Comparison of ENCODE assay signal across 8 cellular contexts in genomic region chr17:81918333-81918669, GRCh38. TPM values are rescaled to one million over a fixed set of nuclear protein-coding genes. Genes with fewer than 3 reads are reported as not detected.
DNase-seq lines count a peak whose midpoint lies in the region; ATAC-seq and TF ChIP-seq lines count a peak whose summit lies in the region.
"Not testable (repeated sequence)": the region's sequence is repeated elsewhere in the genome, so short reads cannot be mapped to it uniquely, and the experiment has no call there.

No MANE protein-coding gene starts in this region.

- intact Hi-C loops in CD4-positive, alpha-beta memory T cell (cut with micrococcal nuclease) = loop anchor here (1.0 to 2.0 kb wide), 2 partner anchors 9 to 58 kb away; partner anchors contain the start of genes MAFG and P4HB
- intact Hi-C loops in naive thymus-derived CD4-positive, alpha-beta T cell (cut with micrococcal nuclease) = loop anchor here (1.0 to 2.0 kb wide), 4 partner anchors 8 to 58 kb away; partner anchors contain the start of genes ALYREF (in 1 of the 2), ANAPC11 (in 1 of the 2), MAFG (in 1 of the 2) and P4HB (in 1 of the 2)

- not testable (repeated sequence) for TF ChIP-seq CTCF in Peyer's patch (IDR thresholded peaks at IDR 0.05); fibroblast of the aortic adventitia (IDR thresholded peaks at IDR 0.05; ENCODE audit: insufficient read depth, low read length)

- peaks cover 28% of the 10 kb centered on the region for H3K36me3 ChIP-seq in CD4-positive, alpha-beta memory T cell (ENCODE audit: insufficient read depth, low read length)
- peaks cover 0 to 49% (median 5%) of the 10 kb centered on the region in 3 donors for H3K36me3 ChIP-seq in Peyer's patch
- peaks cover 12 to 35% (median 16%) of the 10 kb centered on the region in 3 experiments for H3K36me3 ChIP-seq in naive thymus-derived CD4-positive, alpha-beta T cell (ENCODE audit: control insufficient read depth in 2 of 3, insufficient read depth in 3 of 3, low read length in 3 of 3)

- DNase-seq in CD4-positive, alpha-beta memory T cell; Peyer's patch; fibroblast of the aortic adventitia (ENCODE audit: low read depth); naive thymus-derived CD4-positive, alpha-beta T cell; stimulated activated naive CD8-positive, alpha-beta T cell treated with anti-CD3 and anti-CD28 coated beads, Interleukin-15, Interleukin-2, amounts not matched to agents 100 U/mL and 50 U/mL, for 24 hours: not testable (repeated sequence)

- not testable (repeated sequence) for H3K9me3 Mint-ChIP-seq in CD4-positive, alpha-beta memory T cell; activated naive CD8-positive, alpha-beta T cell (ENCODE audit: low read depth); naive thymus-derived CD4-positive, alpha-beta T cell

- not testable (repeated sequence) for H3K9me3 ChIP-seq in CD4-positive, alpha-beta memory T cell (ENCODE audit: control insufficient read depth in 1 of 2, low read length in 2 of 2); Peyer's patch; naive thymus-derived CD4-positive, alpha-beta T cell (ENCODE audit: control insufficient read depth in 2 of 3, low read length in 3 of 3)

- H3K27ac Mint-ChIP-seq in CD4-positive, alpha-beta memory T cell = peak overlapping the region; percentile 77 to 93 (median 89)
- H3K27ac Mint-ChIP-seq in activated naive CD8-positive, alpha-beta T cell = not testable (repeated sequence)
- H3K27ac Mint-ChIP-seq in naive thymus-derived CD4-positive, alpha-beta T cell = peak overlapping the region; percentile 82 to 90 (median 85)

- peak overlapping the region; percentile 64 for H3K27ac ChIP-seq in CD4-positive, alpha-beta memory T cell (ENCODE audit: low read depth, low read length)
- peak overlapping the region; percentile 83 to 97 (median 84) for H3K27ac ChIP-seq in Peyer's patch
- H3K27ac ChIP-seq in naive thymus-derived CD4-positive, alpha-beta T cell (ENCODE audit: low read depth, low read length) = peak overlapping the region; percentile 80

- POLR2A ChIA-PET in CD4-positive, alpha-beta memory T cell (lab: Charles Lee; ENCODE audit: partially characterized antibody) = interaction anchor here (1.5 to 2.8 kb wide), 3 partner anchors 9 to 47 kb away, joined by 4 to 33 read pairs (median 23); partner anchors contain the start of genes ARHGDIA, MAFG and NPB
- POLR2A ChIA-PET in naive thymus-derived CD4-positive, alpha-beta T cell (lab: Charles Lee) = interaction anchor here (1.5 to 1.8 kb wide), 2 partner anchors 46 to 48 kb away, joined by 6 to 7 read pairs; partner anchors contain the start of gene ARHGDIA

- not testable (repeated sequence) for H3K4me3 ChIP-seq in CD4-positive, alpha-beta memory T cell (ENCODE audit: low read length in 2 of 2); naive thymus-derived CD4-positive, alpha-beta T cell (ENCODE audit: low read length)
- H3K4me3 ChIP-seq in Peyer's patch = peak overlapping the region; percentile 81 to 99 (median 92)
- peak overlapping the region; percentile 35 for H3K4me3 ChIP-seq in fibroblast of the aortic adventitia (ENCODE audit: low read depth, low read length)

- TF ChIP-seq POLR2A in Peyer's patch (IDR thresholded peaks at IDR 0.05) = not testable (repeated sequence)

- ATAC-seq in GM21619 (IDR thresholded peaks at IDR 0.05; ENCODE audit: unreplicated experiment) (peak; percentile 15), HG03139 (IDR thresholded peaks at IDR 0.05; ENCODE audit: unreplicated experiment) (peak; percentile 5)
- ATAC-seq in naive thymus-derived CD4-positive, alpha-beta T cell = peak; percentile 26
- ATAC-seq in stimulated activated naive CD8-positive, alpha-beta T cell treated with anti-CD3 and anti-CD28 coated beads, Interleukin-15, Interleukin-2, amounts not matched to agents 100 U/mL and 50 U/mL, for 24 hours = peak; percentile 12

- H3K4me1 Mint-ChIP-seq in CD4-positive, alpha-beta memory T cell = peaks cover 10 to 37% (median 26%) of the 10 kb centered on the region in 4 donors
- peaks cover 27% of the 10 kb centered on the region for H3K4me1 Mint-ChIP-seq in activated naive CD8-positive, alpha-beta T cell (ENCODE audit: low read depth)
- peaks cover 14 to 45% (median 35%) of the 10 kb centered on the region in 7 donors for H3K4me1 Mint-ChIP-seq in naive thymus-derived CD4-positive, alpha-beta T cell

- not testable (repeated sequence) for H3K27me3 ChIP-seq in CD4-positive, alpha-beta memory T cell (ENCODE audit: insufficient read depth, low read length); Peyer's patch; naive thymus-derived CD4-positive, alpha-beta T cell (ENCODE audit: control insufficient read depth in 2 of 2, insufficient read depth in 2 of 2, low read length in 2 of 2)

- H3K36me3 Mint-ChIP-seq in CD4-positive, alpha-beta memory T cell = peaks cover 10 to 31% of the 10 kb centered on the region in 2 donors
- not testable (repeated sequence) for H3K36me3 Mint-ChIP-seq in activated naive CD8-positive, alpha-beta T cell
- peaks cover 0 to 19% (median 2%) of the 10 kb centered on the region in 5 donors for H3K36me3 Mint-ChIP-seq in naive thymus-derived CD4-positive, alpha-beta T cell

- CTCF ChIA-PET in CD4-positive, alpha-beta memory T cell (lab: Charles Lee; ENCODE audit: partially characterized antibody); naive thymus-derived CD4-positive, alpha-beta T cell (lab: Charles Lee): not testable (repeated sequence)

- H3K4me3 Mint-ChIP-seq in CD4-positive, alpha-beta memory T cell = peak overlapping the region; percentile 84 to 95 (median 92)
- peak overlapping the region; percentile 87 for H3K4me3 Mint-ChIP-seq in activated naive CD8-positive, alpha-beta T cell
- peak overlapping the region; percentile 81 to 92 (median 88) for H3K4me3 Mint-ChIP-seq in naive thymus-derived CD4-positive, alpha-beta T cell

- not testable (repeated sequence) for H3K27me3 Mint-ChIP-seq in CD4-positive, alpha-beta memory T cell; activated naive CD8-positive, alpha-beta T cell; naive thymus-derived CD4-positive, alpha-beta T cell

- H3K4me1 ChIP-seq in CD4-positive, alpha-beta memory T cell (ENCODE audit: insufficient read depth, low read length) = peaks cover 27% of the 10 kb centered on the region
- peaks cover 3 to 55% (median 10%) of the 10 kb centered on the region in 4 donors for H3K4me1 ChIP-seq in Peyer's patch
- peaks cover 13 to 20% of the 10 kb centered on the region in 2 donors for H3K4me1 ChIP-seq in naive thymus-derived CD4-positive, alpha-beta T cell (ENCODE audit: control insufficient read depth in 2 of 2, insufficient read depth in 2 of 2, low read length in 2 of 2)

RNA-seq across cellular contexts. Expression of gene SIRT7, which starts 0.3 kb away (rescaled TPM):
- 10 to 100 TPM; 87.8 to 91.9 TPM for total RNA-seq in CD4-positive, alpha-beta memory T cell
- 10 to 100 TPM; 31.5 to 45.0 TPM for polyA plus RNA-seq in CD4-positive, alpha-beta memory T cell
- total RNA-seq in Peyer's patch = 100 to 1,000 TPM in 2 of 4 donors, 10 to 100 TPM in 2; 82.5 to 130 (median 112) TPM
- 12.7 and 18.1 TPM in 2 replicates for total RNA-seq in fibroblast of the aortic adventitia (ENCODE audit: low replicate concordance)
- 10 to 100 TPM; 56.0 to 81.4 (median 69.7) TPM for total RNA-seq in naive thymus-derived CD4-positive, alpha-beta T cell
- 10 to 100 TPM; 21.6 to 38.7 TPM for polyA plus RNA-seq in naive thymus-derived CD4-positive, alpha-beta T cell

RNA-seq across cellular contexts. Expression of gene PCYT2, which starts 7.1 kb away (rescaled TPM):
- total RNA-seq in CD4-positive, alpha-beta memory T cell = 10 to 100 TPM; 43.5 to 48.3 TPM
- polyA plus RNA-seq in CD4-positive, alpha-beta memory T cell = 10 to 100 TPM; 27.8 to 30.3 TPM
- total RNA-seq in Peyer's patch (100 to 1,000 TPM in 3 of 4 donors, 10 to 100 TPM in 1; 67.7 to 297 (median 179) TPM), fibroblast of the aortic adventitia (ENCODE audit: low replicate concordance) (20.3 and 36.7 TPM in 2 replicates)
- total RNA-seq in naive thymus-derived CD4-positive, alpha-beta T cell = 10 to 100 TPM; 17.5 to 43.6 (median 35.2) TPM
- polyA plus RNA-seq in naive thymus-derived CD4-positive, alpha-beta T cell = 10 to 100 TPM; 22.4 to 27.0 TPM

RNA-seq across cellular contexts. Expression of gene MAFG, which starts 9.2 kb away (rescaled TPM):
- total RNA-seq in CD4-positive, alpha-beta memory T cell = 10 to 100 TPM; 16.0 to 16.3 TPM
- 1 to 10 TPM; 2.1 to 3.5 TPM for polyA plus RNA-seq in CD4-positive, alpha-beta memory T cell
- 10 to 100 TPM; 19.8 to 38.3 (median 34.4) TPM for total RNA-seq in Peyer's patch
- total RNA-seq in fibroblast of the aortic adventitia (ENCODE audit: low replicate concordance) = 19.1 and 28.0 TPM in 2 replicates
- 10 to 100 TPM; 12.9 to 28.1 (median 18.1) TPM for total RNA-seq in naive thymus-derived CD4-positive, alpha-beta T cell
- polyA plus RNA-seq in naive thymus-derived CD4-positive, alpha-beta T cell = 1 to 10 TPM; 2.4 to 2.6 TPM

RNA-seq across cellular contexts. Expression of gene NPB, which starts 16.3 kb away (rescaled TPM):
- under 1 TPM; 0.61 to 0.79 TPM for total RNA-seq in CD4-positive, alpha-beta memory T cell
- polyA plus RNA-seq in CD4-positive, alpha-beta memory T cell = not detected
- total RNA-seq in Peyer's patch = 1 to 10 TPM in 1 of 4 donors, under 1 TPM in 1, not detected in 2; 0.76 to 1.6 TPM
- 1.3 and 1.4 TPM in 2 replicates for total RNA-seq in fibroblast of the aortic adventitia (ENCODE audit: low replicate concordance)
- total RNA-seq in naive thymus-derived CD4-positive, alpha-beta T cell = under 1 TPM in 4 of 5 experiments, not detected in 1; 0.29 to 0.59 (median 0.54) TPM
- polyA plus RNA-seq in naive thymus-derived CD4-positive, alpha-beta T cell = under 1 TPM in 1 of 2 donors, not detected in 1; 0.20 TPM

RNA-seq across cellular contexts. Expression of gene PYCR1, which starts 18.8 kb away (rescaled TPM):
- 1 to 10 TPM in 1 of 2 experiments, under 1 TPM in 1; 0.64 to 1.1 TPM for total RNA-seq in CD4-positive, alpha-beta memory T cell
- 1 to 10 TPM in 1 of 2 donors, under 1 TPM in 1; 0.54 to 3.1 TPM for polyA plus RNA-seq in CD4-positive, alpha-beta memory T cell
- total RNA-seq in Peyer's patch (10 to 100 TPM in 3 of 4 donors, 1 to 10 TPM in 1; 2.4 to 21.5 (median 20.2) TPM), fibroblast of the aortic adventitia (ENCODE audit: low replicate concordance) (16.9 and 91.0 TPM in 2 replicates)
- total RNA-seq in naive thymus-derived CD4-positive, alpha-beta T cell = 10 to 100 TPM in 1 of 5 experiments, 1 to 10 TPM in 4; 1.8 to 31.1 (median 2.3) TPM
- 1 to 10 TPM; 4.2 to 4.5 TPM for polyA plus RNA-seq in naive thymus-derived CD4-positive, alpha-beta T cell
